ENCODE assay signal across 8 cellular contexts in the genomic region with DNA sequence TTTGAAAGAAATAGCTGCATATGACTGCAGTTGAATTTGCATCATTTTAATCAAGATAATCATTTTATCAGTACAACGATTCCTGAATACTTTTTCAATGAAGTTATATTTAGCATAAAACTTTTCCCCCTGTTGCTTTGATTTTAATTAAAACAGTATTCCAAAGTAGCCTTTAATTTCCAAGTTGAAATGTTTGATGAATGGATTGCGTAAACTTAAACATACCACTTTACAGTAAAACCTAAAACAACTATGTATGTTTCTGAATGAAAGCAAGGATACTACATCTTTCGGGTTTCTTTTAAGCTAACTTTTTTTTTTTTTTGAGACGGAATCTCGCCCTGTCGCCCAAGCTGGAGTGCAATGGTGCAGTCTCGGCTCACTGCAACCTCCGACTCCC. TPM values are rescaled to one million over a fixed set of nuclear protein-coding genes. Genes with fewer than 3 reads are reported as not detected.
DNase-seq lines count a peak whose midpoint lies in the region; ATAC-seq and TF ChIP-seq lines count a peak whose summit lies in the region.

No MANE protein-coding gene starts in this region.

- no peaks in the 10 kb centered on the region for H3K9me3 Mint-ChIP-seq in MCF 10A (ENCODE audit: unreplicated experiment)

- H3K27me3 Mint-ChIP-seq in MCF 10A (ENCODE audit: insufficient read depth, unreplicated experiment) = no peaks in the 10 kb centered on the region

- CTCF ChIA-PET in MCF 10A (lab: Yijun Ruan, JAX) = interaction anchor here (0.6 to 2.2 kb wide), 5 partner anchors 27 to 231 kb away, joined by 3 to 7 read pairs (median 3); a partner anchor contains a TSS

- TF ChIP-seq CTCF in left ventricle myocardium inferior (IDR thresholded peaks at IDR 0.05; ENCODE audit: borderline replicate concordance) (no peak), MCF 10A (IDR thresholded peaks at IDR 0.05; ENCODE audit: unreplicated experiment) (no peak), vagina (IDR thresholded peaks at IDR 0.05) (no peak)

- H3K27me3 ChIP-seq in left ventricle myocardium inferior (ENCODE audit: low read depth) = no peaks in the 10 kb centered on the region
- no peaks in the 10 kb centered on the region for H3K27me3 ChIP-seq in mononuclear cell (ENCODE audit: insufficient read depth, low read length)
- no peaks in the 10 kb centered on the region for H3K27me3 ChIP-seq in vagina

- intact Hi-C loops in left ventricle myocardium inferior (cut with micrococcal nuclease) (no loop called here), left ventricle myocardium superior (cut with micrococcal nuclease) (no loop called here), MCF 10A (cut with micrococcal nuclease) (loop anchor here (5.0 to 10.0 kb wide), 2 partner anchors 100 to 652 kb away; a partner anchor contains a TSS), vagina (cut with DNase I) (loop anchor here (5.0 kb wide), 1 partner anchor 98 kb away; no protein-coding TSS in a partner anchor)

- peaks cover 23% of the 10 kb centered on the region for H3K36me3 Mint-ChIP-seq in MCF 10A (ENCODE audit: insufficient read depth, unreplicated experiment)

- H3K4me3 ChIP-seq in left ventricle myocardium inferior = peak overlapping the region; percentile 91
- H3K4me3 ChIP-seq in mononuclear cell (ENCODE audit: low read length) = peak overlapping the region; percentile 99
- peak overlapping the region; percentile 58 to 95 for H3K4me3 ChIP-seq in vagina

- peaks cover 52% of the 10 kb centered on the region for H3K4me1 ChIP-seq in left ventricle myocardium inferior
- H3K4me1 ChIP-seq in mononuclear cell (ENCODE audit: insufficient read depth, low read length) = peaks cover 44% of the 10 kb centered on the region
- peaks cover 26% of the 10 kb centered on the region for H3K4me1 ChIP-seq in vagina

- TF ChIP-seq POLR2A in vagina (IDR thresholded peaks at IDR 0.05) = no peak

- H3K36me3 ChIP-seq in left ventricle myocardium inferior (no peaks in the 10 kb centered on the region), vagina (no peaks in the 10 kb centered on the region)

- TSS peak; percentile 63 for BruUV-seq in MCF 10A (replicated peaks; lab: Mats Ljungman, UMichigan)

- POLR2A ChIA-PET in MCF 10A (lab: Yijun Ruan, JAX) = interaction anchor here (0.6 to 5.8 kb wide), 9 partner anchors 8 to 1347 kb away, joined by 3 to 129 read pairs (median 5); a partner anchor contains a TSS

- H3K9me3 ChIP-seq in left ventricle myocardium inferior (replicated peaks) = no peaks in the 10 kb centered on the region
- no peaks in the 10 kb centered on the region for H3K9me3 ChIP-seq in mononuclear cell (ENCODE audit: low read depth, low read length)
- no peaks in the 10 kb centered on the region for H3K9me3 ChIP-seq in vagina

- peaks cover 16% of the 10 kb centered on the region for H3K4me1 Mint-ChIP-seq in MCF 10A (ENCODE audit: insufficient read depth, unreplicated experiment)

- no peak overlapping the region for H3K27ac Mint-ChIP-seq in MCF 10A (ENCODE audit: low read depth, unreplicated experiment)

- H3K4me3 Mint-ChIP-seq in MCF 10A (ENCODE audit: unreplicated experiment) = peak overlapping the region; percentile 98

- ATAC-seq in left ventricle myocardium superior = no peak
- no peak for ATAC-seq in GM19452 (IDR thresholded peaks at IDR 0.05; ENCODE audit: unreplicated experiment)

- H3K27ac ChIP-seq in left ventricle myocardium inferior (replicated peaks) = peak overlapping the region; percentile 96
- H3K27ac ChIP-seq in vagina = peak overlapping the region; percentile 86

- DNase-seq in left ventricle myocardium inferior (no peak), left ventricle myocardium superior (no peak), MCF 10A (ENCODE audit: unreplicated experiment) (no peak), vagina (ENCODE audit: extremely low spot score in 2 of 2) (no peak), NCI-H82 (lab: John Stamatoyannopoulos, UW) (no peak), pons (ENCODE audit: low spot score) (no peak)

RNA-seq across cellular contexts. Expression of a gene that starts 1.4 kb away (rescaled TPM):
- total RNA-seq in left ventricle myocardium inferior (8.7 TPM), left ventricle myocardium superior (10.4 TPM), MCF 10A (2022) (20.4 and 23.8 TPM in 2 replicates), mononuclear cell (47.3 TPM), vagina (20.6 TPM)

RNA-seq across cellular contexts. Expression of a gene that starts 25.1 kb away (rescaled TPM):
- total RNA-seq in left ventricle myocardium inferior (37.5 TPM), left ventricle myocardium superior (42.6 TPM), MCF 10A (2022) (52.1 and 54.7 TPM in 2 replicates), mononuclear cell (9.3 TPM), vagina (41.3 TPM)

RNA-seq across cellular contexts. Expression of a gene that starts 53.9 kb away (rescaled TPM):
- total RNA-seq in left ventricle myocardium inferior (41.9 TPM), left ventricle myocardium superior (51.4 TPM), MCF 10A (2022) (43.0 and 54.6 TPM in 2 replicates), mononuclear cell (41.7 TPM), vagina (36.3 TPM)

Comparison
In these comparisons a context has a peak if more than half of its experiments do, and no peak if none do; other contexts are left out.
1. intact Hi-C loops: an anchor here in MCF 10A (5.0 to 10.0 kb wide) and vagina (5.0 kb wide); none called in left ventricle myocardium inferior and left ventricle myocardium superior.